In genomic region chr9:98494852-98495251, GRCh38 we compare ENCODE assay signal across 20 cellular contexts.
"Had no signal": no experiment of that assay in that cellular context is flagged by ENCODE, and none has a peak within 500 bp of the region (broad histone marks: within the 10 kb centered on the region; RNA-seq: fewer than 3 reads in every experiment).

No MANE protein-coding gene starts in this region.

- H3K27ac Mint-ChIP-seq: activated B cell treated with CpG ODN at 0.5 μM for 24 hours; activated CD4-positive, alpha-beta T cell treated with anti-CD3 and anti-CD28 coated beads, Interleukin-2, amount 10 ng/mL, durations not matched to agents 24 days and 14 days; activated CD8-positive, alpha-beta memory T cell treated with anti-CD3 and anti-CD28 coated beads, Interleukin-2, amount 10 ng/mL, durations not matched to agents 7 days and 5 days; activated naive CD4-positive, alpha-beta T cell treated with anti-CD3 and anti-CD28 coated beads, Interleukin-2, amount 50 U/mL, for 24 hours; activated T-cell treated with anti-CD3 and anti-CD28 coated beads, Interleukin-2, amount 50 U/mL, for 24 hours; activated T-helper 1 cell treated with anti-CD3 and anti-CD28 coated beads, Interleukin-12 subunit alpha, Interleukin-12 subunit beta, Interleukin-2, Interleukin-4 antibody, amounts not matched to agents 30 ng/mL and 10 ng/mL and 1 ng/mL, durations not matched to agents 14 hours and 24 hours and 36 hours; T-helper 1 cell treated with Interleukin-12 subunit alpha and Interleukin-12 subunit beta and Interleukin-4 antibody, amounts not matched to agents 30 μg/mL and 1 μg/mL, for 36 hours had no signal

- H3K4me3 Mint-ChIP-seq: activated B cell treated with CpG ODN at 0.5 μM for 24 hours; activated CD4-positive, alpha-beta T cell treated with anti-CD3 and anti-CD28 coated beads, Interleukin-2, amount 10 ng/mL, durations not matched to agents 24 days and 14 days; activated CD8-positive, alpha-beta memory T cell treated with anti-CD3 and anti-CD28 coated beads, Interleukin-2, amount 10 ng/mL, durations not matched to agents 7 days and 5 days; activated naive CD4-positive, alpha-beta T cell treated with anti-CD3 and anti-CD28 coated beads, Interleukin-2, amount 50 U/mL, for 24 hours; activated T-cell treated with anti-CD3 and anti-CD28 coated beads, Interleukin-2, amount 50 U/mL, for 24 hours; activated T-helper 1 cell treated with anti-CD3 and anti-CD28 coated beads, Interleukin-12 subunit alpha, Interleukin-12 subunit beta, Interleukin-2, Interleukin-4 antibody, amounts not matched to agents 30 ng/mL and 10 ng/mL and 1 ng/mL, durations not matched to agents 14 hours and 24 hours and 36 hours; T-helper 1 cell treated with Interleukin-12 subunit alpha and Interleukin-12 subunit beta and Interleukin-4 antibody, amounts not matched to agents 30 μg/mL and 1 μg/mL, for 36 hours had no signal

- H3K4me3 ChIP-seq: breast epithelium had no signal

- H3K27me3 ChIP-seq: breast epithelium had no signal

- H3K4me1 Mint-ChIP-seq: activated B cell treated with CpG ODN at 0.5 μM for 24 hours; activated CD4-positive, alpha-beta T cell treated with anti-CD3 and anti-CD28 coated beads, Interleukin-2, amount 10 ng/mL, durations not matched to agents 24 days and 14 days; activated naive CD4-positive, alpha-beta T cell treated with anti-CD3 and anti-CD28 coated beads, Interleukin-2, amount 50 U/mL, for 24 hours had no signal

- ATAC-seq: activated CD8-positive, alpha-beta memory T cell treated with anti-CD3 and anti-CD28 coated beads, Interleukin-2, amount 10 ng/mL, durations not matched to agents 7 days and 5 days; PC-3 had no signal

- H3K27ac ChIP-seq: breast epithelium had no signal

- H3K36me3 ChIP-seq: breast epithelium had no signal

- H3K36me3 Mint-ChIP-seq: activated CD8-positive, alpha-beta memory T cell treated with anti-CD3 and anti-CD28 coated beads, Interleukin-2, amount 10 ng/mL, durations not matched to agents 7 days and 5 days; activated naive CD4-positive, alpha-beta T cell treated with anti-CD3 and anti-CD28 coated beads, Interleukin-2, amount 50 U/mL, for 24 hours had no signal

- DNase-seq: activated B cell treated with CpG ODN at 0.5 μM for 24 hours; activated CD4-positive, alpha-beta T cell treated with anti-CD3 and anti-CD28 coated beads for 1 hour; activated CD4-positive, alpha-beta T cell treated with anti-CD3 and anti-CD28 coated beads, Interleukin-2, amount 10 ng/mL, durations not matched to agents 24 days and 14 days; activated CD4-positive, alpha-beta T cell treated with anti-CD3 and anti-CD28 coated beads, Interleukin-2, amount 50 U/mL, for 48 hours; activated CD8-positive, alpha-beta memory T cell treated with anti-CD3 and anti-CD28 coated beads, Interleukin-2, amount 10 ng/mL, durations not matched to agents 7 days and 5 days; activated effector memory CD4-positive, alpha-beta T cell treated with Interleukin-2 at 50 U/mL for 16 hours; activated naive CD4-positive, alpha-beta T cell; activated T-cell treated with anti-CD3 and anti-CD28 coated beads, Interleukin-2, amount 50 U/mL, for 24 hours; central memory CD4-positive, alpha-beta T cell; NCI-H1105 treated with DMSO at 0.1 percent for 48 hours; NCI-H1436 treated with DMSO at 0.1 percent for 48 hours; NCI-H1930; NCI-H510A treated with DMSO at 0.1 percent for 48 hours; PC-3; SHP77; T-helper 9 cell had no signal

- H3K4me1 ChIP-seq: breast epithelium had no signal

- H3K9me3 Mint-ChIP-seq: activated CD4-positive, alpha-beta T cell treated with anti-CD3 and anti-CD28 coated beads, Interleukin-2, amount 10 ng/mL, durations not matched to agents 24 days and 14 days; activated naive CD4-positive, alpha-beta T cell treated with anti-CD3 and anti-CD28 coated beads, Interleukin-2, amount 50 U/mL, for 24 hours; activated T-cell treated with anti-CD3 and anti-CD28 coated beads, Interleukin-2, amount 50 U/mL, for 24 hours; activated T-helper 1 cell treated with anti-CD3 and anti-CD28 coated beads, Interleukin-12 subunit alpha, Interleukin-12 subunit beta, Interleukin-2, Interleukin-4 antibody, amounts not matched to agents 30 ng/mL and 10 ng/mL and 1 ng/mL, durations not matched to agents 14 hours and 24 hours and 36 hours; T-helper 1 cell treated with Interleukin-12 subunit alpha and Interleukin-12 subunit beta and Interleukin-4 antibody, amounts not matched to agents 30 μg/mL and 1 μg/mL, for 36 hours had no signal
